In the genomic region with DNA sequence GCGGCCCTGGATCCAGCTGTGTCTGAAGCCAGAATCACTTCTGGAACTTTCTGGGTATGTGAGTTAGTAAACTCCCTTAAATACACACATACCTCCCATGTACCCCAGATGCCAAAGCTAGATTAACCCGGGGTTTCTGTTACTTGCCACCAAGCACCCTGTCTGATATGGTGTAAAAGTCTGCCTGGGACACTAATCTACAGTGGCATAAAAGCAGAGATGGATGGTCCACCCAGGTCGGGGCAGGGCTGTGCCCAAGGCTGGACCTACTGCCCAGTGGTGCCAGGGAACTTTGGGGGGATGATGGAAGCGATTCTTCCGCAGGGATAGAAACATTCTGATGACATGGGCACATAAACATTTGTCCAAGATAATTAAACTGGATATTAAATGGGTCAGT, we compare ENCODE assay signal across 15 cellular contexts. TPM values are rescaled to one million over a fixed set of nuclear protein-coding genes. Genes with fewer than 3 reads are reported as not detected.
DNase-seq lines count a peak whose midpoint lies in the region; ATAC-seq, FAIRE-seq and TF ChIP-seq lines count a peak whose summit lies in the region.
"Had no signal": no experiment of that assay in that cellular context is flagged by ENCODE, and none has a peak within 500 bp of the region (broad histone marks: within the 10 kb centered on the region; RNA-seq: fewer than 3 reads in every experiment).

No MANE protein-coding gene starts in this region.

- H4K8ac ChIP-seq in H1 (ENCODE audit: extremely low read depth, insufficient read depth, low read length): no peak overlapping the region

- no peak for TF ChIP-seq EP300 in H1 (IDR thresholded peaks at IDR 0.05; ENCODE audit: borderline replicate concordance in 1 of 2, low read depth in 2 of 2, low read length in 2 of 2)

- no peaks in the 10 kb centered on the region for H3K36me3 ChIP-seq in SK-N-MC (ENCODE audit: insufficient read depth, low read length)
- no peaks in the 10 kb centered on the region; a peak in 1 of 8 replicates for H3K36me3 ChIP-seq in H1 (ENCODE audit: control insufficient read depth in 2 of 4, insufficient read depth in 4 of 4, low read length in 3 of 4)
- peaks cover 18 to 26% (median 22%) of the 10 kb centered on the region in 3 donors for H3K36me3 ChIP-seq in tibial artery
- H3K36me3 ChIP-seq: left lung, WERI-Rb-1 had no signal

- H2AFZ ChIP-seq in H1 (ENCODE audit: low read length): no peak overlapping the region

- no peaks in the 10 kb centered on the region for H3K79me2 ChIP-seq in H1 (ENCODE audit: control insufficient read depth in 1 of 2, insufficient read depth in 2 of 2, low read length in 2 of 2)

- no peak overlapping the region for H2AK5ac ChIP-seq in H1 (ENCODE audit: low read depth, low read length)

- no peak overlapping the region for H3K23ac ChIP-seq in H1 (ENCODE audit: insufficient read length)

- FAIRE-seq in H1 (lab: Jason Lieb, UNC): no peak

- peaks cover 0 to 2% (median 1%) of the 10 kb centered on the region in 4 experiments; a peak in 2 of 7 replicates for H3K4me1 ChIP-seq in H1 (replicated peaks in 1 of 4; ENCODE audit: control insufficient read depth in 3 of 4, insufficient read depth in 4 of 4, low read length in 3 of 4)
- H3K4me1 ChIP-seq in tibial artery: peaks cover 17 to 81% (median 70%) of the 10 kb centered on the region in 4 donors

- POLR2A ChIA-PET in H1 (lab: Charles Lee; ENCODE audit: partially characterized antibody): interaction anchor here (0.6 to 2.5 kb wide), 3 partner anchors 10 to 468 kb away, joined by 3 to 6 read pairs (median 3); partner anchors contain the start of gene TPCN2

- H2BK5ac ChIP-seq in H1 (ENCODE audit: low read depth, low read length): no peak overlapping the region

- TF ChIP-seq POLR2A in H1 (IDR thresholded peaks at IDR 0.05; ENCODE audit: control extremely low read depth in 1 of 2, low read depth in 2 of 2, low read length in 2 of 2): no peak

- H3K4me2 ChIP-seq in H1 (ENCODE audit: insufficient read depth in 1 of 2, low read depth in 2 of 2, low read length in 2 of 2): no peak overlapping the region

- peaks cover 15% of the 10 kb centered on the region for H3K27me3 Mint-ChIP-seq in nephron (ENCODE audit: low read depth)
- peaks cover 2% of the 10 kb centered on the region for H3K27me3 Mint-ChIP-seq in activated naive CD4-positive, alpha-beta T cell treated with anti-CD3 and anti-CD28 coated beads for 36 hours (ENCODE audit: low read depth)

- peak overlapping the region; percentile 58 for H3K27ac ChIP-seq in SK-N-MC
- no peak overlapping the region for H3K27ac ChIP-seq in H1 (ENCODE audit: low read depth, low read length)
- peak overlapping the region; percentile 91 to 93 for H3K27ac ChIP-seq in tibial artery
- H3K27ac ChIP-seq: C4-2B, epithelial cell of prostate, left lung, WERI-Rb-1 had no signal

- H3K36me3 Mint-ChIP-seq in nephron (ENCODE audit: low read depth): no peaks in the 10 kb centered on the region
- no peaks in the 10 kb centered on the region for H3K36me3 Mint-ChIP-seq in activated naive CD4-positive, alpha-beta T cell treated with anti-CD3 and anti-CD28 coated beads for 36 hours (ENCODE audit: low read depth)

- intact Hi-C loops in tibial artery (cut with DNase I; ENCODE audit: low total_unique reads): loop anchor here (10.0 kb wide), 1 partner anchor 76 kb away; no protein-coding TSS in a partner anchor
- intact Hi-C loops in activated naive CD4-positive, alpha-beta T cell treated with anti-CD3 and anti-CD28 coated beads for 36 hours (cut with micrococcal nuclease): no loop called here

- H3K9me3 ChIP-seq in SK-N-MC (ENCODE audit: low read depth, low read length) (no peaks in the 10 kb centered on the region), H1 (ENCODE audit: insufficient read depth in 2 of 2, low read depth in 1 of 2, low read length in 1 of 2) (no peaks in the 10 kb centered on the region), tibial artery (no peaks in the 10 kb centered on the region)
- H3K9me3 ChIP-seq: left lung, upper lobe of right lung had no signal

- peaks cover 33% of the 10 kb centered on the region for H3K4me1 Mint-ChIP-seq in nephron
- H3K4me1 Mint-ChIP-seq in activated naive CD4-positive, alpha-beta T cell treated with anti-CD3 and anti-CD28 coated beads for 36 hours (ENCODE audit: low read depth): no peaks in the 10 kb centered on the region

- H3K9ac ChIP-seq in SK-N-MC (ENCODE audit: insufficient read length) (no peak overlapping the region), H1 (replicated peaks in 1 of 4; ENCODE audit: extremely low read depth in 1 of 4, low read depth in 3 of 4, low read length in 3 of 4) (no peak overlapping the region)

- H4K91ac ChIP-seq in H1 (replicated peaks; ENCODE audit: insufficient read length, low read length): no peak overlapping the region

- H2BK120ac ChIP-seq in H1 (replicated peaks; ENCODE audit: low read depth, low read length): no peak overlapping the region

- H4K20me1 ChIP-seq in H1 (replicated peaks in 1 of 2; ENCODE audit: control insufficient read depth in 1 of 2, insufficient read depth in 2 of 2, low read length in 2 of 2): no peaks in the 10 kb centered on the region

- H3K18ac ChIP-seq in H1 (ENCODE audit: extremely low read depth, low read length): no peak overlapping the region

- WGBS in H1 (ENCODE audit: extremely low coverage in 1 of 2, insufficient coverage in 1 of 2, insufficient read length in 1 of 2, insufficient replicate concordance in 2 of 2, low coverage in 1 of 2, low lambda C conversion rate in 2 of 2, missing lambda C conversion rate in 1 of 2), 2 experiments: 95% methylated on average over 5 of the region's 5 CpGs; no CpG with 5 or more reads in 1 of the 2 experiments

- no peak for TF ChIP-seq RAD21 in H1 (IDR thresholded peaks at IDR 0.05 in 1 of 2, conservative IDR thresholded peaks at IDR 0.05 in 1 of 2; ENCODE audit: low read depth in 2 of 2, low read length in 2 of 2)

- H3K79me1 ChIP-seq in H1 (ENCODE audit: low read depth, low read length): no peaks in the 10 kb centered on the region

- H3K14ac ChIP-seq in H1 (ENCODE audit: insufficient read length): no peak overlapping the region

- no peak overlapping the region for H2BK20ac ChIP-seq in H1 (ENCODE audit: low read length)

- H3K4ac ChIP-seq in H1 (replicated peaks; ENCODE audit: insufficient read length, low read depth, low read length): no peak overlapping the region

- peak overlapping the region; percentile 91 to 97 (median 94) for H3K27ac Mint-ChIP-seq in nephron
- no peak overlapping the region for H3K27ac Mint-ChIP-seq in activated naive CD4-positive, alpha-beta T cell treated with anti-CD3 and anti-CD28 coated beads for 36 hours

- H2BK12ac ChIP-seq in H1 (ENCODE audit: low read depth, low read length): no peak overlapping the region

- H3K56ac ChIP-seq in H1 (replicated peaks; ENCODE audit: insufficient read length, low read depth, low read length): no peak overlapping the region

- CTCF ChIA-PET in H1 (lab: Charles Lee; ENCODE audit: partially characterized antibody): interaction anchor here (1.0 to 3.2 kb wide), 8 partner anchors 10 to 50 kb away, joined by 3 to 8 read pairs (median 4); partner anchors contain the start of genes MRGPRD and MRGPRF
- CTCF ChIA-PET in activated naive CD4-positive, alpha-beta T cell treated with anti-CD3 and anti-CD28 coated beads for 36 hours (lab: Charles Lee): no interaction called here

- no peak for ATAC-seq in HG03439 (IDR thresholded peaks at IDR 0.05; ENCODE audit: unreplicated experiment)
- ATAC-seq: upper lobe of right lung had no signal

- 0 out of 2 replicates have a peak overlapping the region, but pooled peaks have one; percentile 29 for H2BK15ac ChIP-seq in H1 (ENCODE audit: low read length)

- H3K27me3 ChIP-seq in H1 (replicated peaks in 1 of 4; ENCODE audit: control insufficient read depth in 3 of 4, extremely low read depth in 1 of 4, insufficient read depth in 3 of 4, low read length in 3 of 4) (no peaks in the 10 kb centered on the region), tibial artery (no peaks in the 10 kb centered on the region)
- H3K27me3 ChIP-seq: upper lobe of right lung had no signal

- TF ChIP-seq CTCF in H1 (IDR thresholded peaks at IDR 0.05; ENCODE audit: control extremely low read depth in 1 of 3, insufficient read depth in 1 of 3, low read depth in 1 of 3, low read length in 3 of 3) (no peak), nephron (IDR thresholded peaks at IDR 0.05; ENCODE audit: unreplicated experiment in 3 of 3) (no peak), tibial artery (IDR thresholded peaks at IDR 0.05) (no peak)

- H3K4me3 ChIP-seq in SK-N-MC: no peak overlapping the region
- H3K4me3 ChIP-seq in H1 (ENCODE audit: extremely low read depth in 1 of 4, insufficient read depth in 2 of 4, low read depth in 3 of 4, low read length in 4 of 4): no peak overlapping the region
- no peak overlapping the region for H3K4me3 ChIP-seq in tibial artery
- H3K4me3 ChIP-seq: left lung, upper lobe of right lung had no signal

- no peaks in the 10 kb centered on the region for H3K9me3 Mint-ChIP-seq in nephron
- no peaks in the 10 kb centered on the region for H3K9me3 Mint-ChIP-seq in activated naive CD4-positive, alpha-beta T cell treated with anti-CD3 and anti-CD28 coated beads for 36 hours

- no peaks in the 10 kb centered on the region for H3K23me2 ChIP-seq in H1 (ENCODE audit: low read depth, low read length)

- H3K4me3 Mint-ChIP-seq in nephron: no peak overlapping the region
- H3K4me3 Mint-ChIP-seq in activated naive CD4-positive, alpha-beta T cell treated with anti-CD3 and anti-CD28 coated beads for 36 hours: no peak overlapping the region

- no peak overlapping the region for H4K5ac ChIP-seq in H1 (ENCODE audit: insufficient read length, low read depth, low read length)

- no peak for DNase-seq in SK-N-MC (ENCODE audit: low read depth, low spot score)
- no peak for DNase-seq in H1 (ENCODE audit: low read depth in 1 of 2, low spot score in 2 of 2)
- peak in 1 of 2 donors; percentile 21 for DNase-seq in tibial artery
- DNase-seq in activated naive CD4-positive, alpha-beta T cell treated with anti-CD3 and anti-CD28 coated beads for 36 hours: no peak
- no peak for DNase-seq in CD1c-positive myeloid dendritic cell (ENCODE audit: extremely low spot score)
- DNase-seq: activated naive CD4-positive, alpha-beta T cell treated with anti-CD3 and anti-CD28 coated beads, Interleukin-2, amount 50 U/mL, for 16 hours; cerebellar nuclear complex; NK-92 treated with Interleukin-12 subunit alpha and Interleukin-12 subunit beta, amount 100 ng/mL, for 24 hours; WERI-Rb-1 had no signal

RNA-seq across cellular contexts. Expression of gene MRGPRF, which starts 12.7 kb away (rescaled TPM):
- total RNA-seq in H1 (2021; fragmentation: NEBNext Ultra II Directional; extraction: Animal tissue kit (Norgen Biotek cat#: 25700)): 11.0 and 11.9 TPM in 2 replicates
- polyA plus RNA-seq in H1 (2011; rRNA removed): 7.5 and 12.2 TPM in 2 replicates
- polyA plus RNA-seq in H1 (2011; cell fraction: cytosol; rRNA removed): 7.1 TPM
- 7.9 TPM for polyA plus RNA-seq in H1 (2011; cell fraction: nucleus; rRNA removed)
- polyA plus RNA-seq in H1 (2012, experiment 1 of 2): 6.8 to 11.3 TPM (median 8.2 TPM) in 4 replicates
- 13.9 TPM for polyA plus RNA-seq in H1 (2012, experiment 2 of 2)
- 11.8 TPM for polyA plus RNA-seq in H1 (2013, experiment 1 of 2)
- polyA plus RNA-seq in H1 (2013, experiment 2 of 2): 12.8 TPM
- 4.3 and 5.4 TPM in 2 replicates for polyA minus RNA-seq in H1 (2011; rRNA and poly(A)+ RNA removed)
- 6.4 TPM for polyA minus RNA-seq in H1 (2011; cell fraction: cytosol; rRNA and poly(A)+ RNA removed)
- polyA minus RNA-seq in H1 (2011; cell fraction: nucleus; rRNA and poly(A)+ RNA removed): 7.7 TPM
- not detected for total RNA-seq in activated naive CD4-positive, alpha-beta T cell treated with anti-CD3 and anti-CD28 coated beads for 36 hours

RNA-seq across cellular contexts. Expression of gene MRGPRD, which starts 19.6 kb away (rescaled TPM):
- total RNA-seq in H1 (2021; fragmentation: NEBNext Ultra II Directional; extraction: Animal tissue kit (Norgen Biotek cat#: 25700)): not detected in 2 replicates
- not detected in 2 replicates for polyA plus RNA-seq in H1 (2011; rRNA removed)
- polyA plus RNA-seq in H1 (2011; cell fraction: cytosol; rRNA removed): not detected
- polyA plus RNA-seq in H1 (2011; cell fraction: nucleus; rRNA removed): not detected
- polyA plus RNA-seq in H1 (2012, experiment 1 of 2): not detected in 4 replicates
- not detected for polyA plus RNA-seq in H1 (2012, experiment 2 of 2)
- polyA plus RNA-seq in H1 (2013, experiment 1 of 2): not detected
- polyA plus RNA-seq in H1 (2013, experiment 2 of 2): not detected
- 0.24 TPM in 1 of 2 replicates, not detected in the other for polyA minus RNA-seq in H1 (2011; rRNA and poly(A)+ RNA removed)
- polyA minus RNA-seq in H1 (2011; cell fraction: cytosol; rRNA and poly(A)+ RNA removed): not detected
- not detected for polyA minus RNA-seq in H1 (2011; cell fraction: nucleus; rRNA and poly(A)+ RNA removed)
- total RNA-seq in activated naive CD4-positive, alpha-beta T cell treated with anti-CD3 and anti-CD28 coated beads for 36 hours: not detected
- total RNA-seq: left lung, upper lobe of right lung had no signal

RNA-seq across cellular contexts. Expression of gene TPCN2, which starts 48.3 kb away (rescaled TPM):
- total RNA-seq in H1 (2021; fragmentation: NEBNext Ultra II Directional; extraction: Animal tissue kit (Norgen Biotek cat#: 25700)): 16.3 and 18.6 TPM in 2 replicates
- polyA plus RNA-seq in H1 (2011; rRNA removed): 9.7 and 16.8 TPM in 2 replicates
- 10.5 TPM for polyA plus RNA-seq in H1 (2011; cell fraction: cytosol; rRNA removed)
- 68.1 TPM for polyA plus RNA-seq in H1 (2011; cell fraction: nucleus; rRNA removed)
- polyA plus RNA-seq in H1 (2012, experiment 1 of 2): 9.3 to 14.4 TPM (median 12.9 TPM) in 4 replicates
- polyA plus RNA-seq in H1 (2012, experiment 2 of 2): 9.0 TPM
- polyA plus RNA-seq in H1 (2013, experiment 1 of 2): 15.5 TPM
- 14.1 TPM for polyA plus RNA-seq in H1 (2013, experiment 2 of 2)
- polyA minus RNA-seq in H1 (2011; rRNA and poly(A)+ RNA removed): 12.6 and 14.2 TPM in 2 replicates
- 8.7 TPM for polyA minus RNA-seq in H1 (2011; cell fraction: cytosol; rRNA and poly(A)+ RNA removed)
- polyA minus RNA-seq in H1 (2011; cell fraction: nucleus; rRNA and poly(A)+ RNA removed): 23.8 TPM
- total RNA-seq in activated naive CD4-positive, alpha-beta T cell treated with anti-CD3 and anti-CD28 coated beads for 36 hours: 1 to 10 TPM; 7.0 to 8.0 TPM

Comparison
In these comparisons a context has a peak if more than half of its experiments do, and no peak if none do; other contexts are left out.
1. RNA of gene MRGPRF, which starts 12.7 kb away (total RNA-seq): 11.0 to 11.9 TPM in H1; not detected in activated naive CD4-positive, alpha-beta T cell treated with anti-CD3 and anti-CD28 coated beads for 36 hours; every median in the first group is over 10 times any median in the second.